Comparison of ENCODE assay signal across 11 cellular contexts in genomic region chr19:49338023-49338677, GRCh38. TPM values are rescaled to one million over a fixed set of nuclear protein-coding genes. Genes with fewer than 3 reads are reported as not detected.
DNase-seq lines count a peak whose midpoint lies in the region; ATAC-seq and TF ChIP-seq lines count a peak whose summit lies in the region.
"Had no signal": no experiment of that assay in that cellular context is flagged by ENCODE, and none has a peak within 500 bp of the region (broad histone marks: within the 10 kb centered on the region; RNA-seq: fewer than 3 reads in every experiment).

No MANE protein-coding gene starts in this region.

- TF ChIP-seq CTCF in RWPE1 (conservative IDR thresholded peaks at IDR 0.05; ENCODE audit: low read depth) (no peak), retinal pigment epithelial cell (conservative IDR thresholded peaks at IDR 0.05; ENCODE audit: low read depth, low read length) (no peak)

- H3K4me1 ChIP-seq in ES-I3 (ENCODE audit: insufficient read depth, low read length): peaks cover 3% of the 10 kb centered on the region; the same call in 1 of the 2 replicates

- H3K4me3 ChIP-seq in iPS-11a (ENCODE audit: low read depth, low read length) (peak overlapping the region; percentile 8), retinal pigment epithelial cell (ENCODE audit: low read length) (peak overlapping the region; percentile 28)

- peaks cover 4% of the 10 kb centered on the region; the same call in 1 of the 2 replicates for H3K36me3 ChIP-seq in ES-I3 (ENCODE audit: insufficient read depth, low read length)

- DNase-seq in RWPE1 (ENCODE audit: low spot score) (no peak), retinal pigment epithelial cell (ENCODE audit: low read depth) (no peak), left colon (no peak)
- no peak for DNase-seq in stimulated activated CD4-positive, alpha-beta T cell treated with anti-CD3 and anti-CD28 coated beads, Interleukin-2, amount 100 ng/mL, for 48 hours
- DNase-seq: DMS 273 treated with DMSO at 0.1 percent for 48 hours, hippocampal formation had no signal

- no peaks in the 10 kb centered on the region for H3K9me3 ChIP-seq in ES-I3 (ENCODE audit: control insufficient read depth, insufficient read depth, low read length)

- ATAC-seq in GM18867 (IDR thresholded peaks at IDR 0.05; ENCODE audit: unreplicated experiment): no peak
- ATAC-seq in GM19397 (IDR thresholded peaks at IDR 0.05; ENCODE audit: unreplicated experiment): no peak
- no peak for ATAC-seq in left colon

- H3K9ac ChIP-seq in ES-I3 (ENCODE audit: low read depth, low read length): peak overlapping the region; percentile 48; the same call in 1 of the 2 replicates

- intact Hi-C loops in left colon (cut with DNase I, micrococcal nuclease): no loop called here

- H3K27ac ChIP-seq in RWPE1: peak overlapping the region; percentile 87

- POLR2A ChIA-PET in RWPE1 (lab: Yijun Ruan, JAX; ENCODE audit: low non-redundant PET): interaction anchor here (0.6 kb wide), 1 partner anchor 179 kb away, joined by 3 read pairs; no protein-coding TSS in a partner anchor

- CTCF ChIA-PET in RWPE1 (lab: Yijun Ruan, JAX): interaction anchor here (0.7 kb wide), 1 partner anchor 37 kb away, joined by 4 read pairs; no protein-coding TSS in a partner anchor

RNA-seq across cellular contexts. Expression of gene CD37, which starts 2.9 kb away (rescaled TPM):
- 1 to 10 TPM; 5.6 to 9.6 TPM for total RNA-seq in left colon
- total RNA-seq: M059J had no signal

RNA-seq across cellular contexts. Expression of gene SLC6A16, which starts 13.2 kb away (rescaled TPM):
- total RNA-seq in left colon: under 1 TPM; 0.43 to 0.50 TPM

RNA-seq across cellular contexts. Expression of gene TEAD2, which starts 24.1 kb away (rescaled TPM):
- total RNA-seq in left colon: 10 to 100 TPM; 11.8 to 18.0 TPM

RNA-seq across cellular contexts. Expression of gene DKKL1, which starts 25.5 kb away (rescaled TPM):
- total RNA-seq in left colon: not detected
- total RNA-seq: M059J had no signal

RNA-seq across cellular contexts. Expression of gene KASH5, which starts 49.9 kb away (rescaled TPM):
- not detected for total RNA-seq in left colon
- total RNA-seq: M059J had no signal
